Comparison of ENCODE assay signal across 13 cellular contexts in genomic region chr4:4857001-4857808, GRCh38. TPM values are rescaled to one million over a fixed set of nuclear protein-coding genes. Genes with fewer than 3 reads are reported as not detected.
DNase-seq lines count a peak whose midpoint lies in the region; ATAC-seq, FAIRE-seq and TF ChIP-seq lines count a peak whose summit lies in the region.
"Had no signal": no experiment of that assay in that cellular context is flagged by ENCODE, and none has a peak within 500 bp of the region (broad histone marks: within the 10 kb centered on the region; RNA-seq: fewer than 3 reads in every experiment).

No MANE protein-coding gene starts in this region.

- peaks cover 34% of the 10 kb centered on the region for H3K4me1 ChIP-seq in neuron (ENCODE audit: insufficient read depth, low read length)
- H3K4me1 ChIP-seq in kidney (ENCODE audit: control insufficient read depth in 1 of 2, insufficient read depth in 1 of 2, low read depth in 1 of 2, low read length in 2 of 2), result peaks cover 12 to 16% of the 10 kb centered on the region in 2 donors

- H3K4me1 Mint-ChIP-seq in CD4-positive, alpha-beta T cell (ENCODE audit: low read depth), result peaks cover 60% of the 10 kb centered on the region
- peaks cover 38 to 41% of the 10 kb centered on the region in 2 donors for H3K4me1 Mint-ChIP-seq in effector memory CD8-positive, alpha-beta T cell (ENCODE audit: low read depth in 2 of 2)

- H3K9me3 Mint-ChIP-seq in CD4-positive, alpha-beta T cell, result no peaks in the 10 kb centered on the region
- no peaks in the 10 kb centered on the region for H3K9me3 Mint-ChIP-seq in effector memory CD8-positive, alpha-beta T cell

- H3K4me3 Mint-ChIP-seq in CD4-positive, alpha-beta T cell, result peak overlapping the region; percentile 68
- peak overlapping the region; percentile 50 to 51 for H3K4me3 Mint-ChIP-seq in effector memory CD8-positive, alpha-beta T cell

- POLR2A ChIA-PET in CD4-positive, alpha-beta T cell (lab: Charles Lee), result no interaction called here

- peaks cover 92% of the 10 kb centered on the region for H3K27me3 ChIP-seq in CD4-positive, alpha-beta T cell (ENCODE audit: control insufficient read depth, insufficient read depth, low read length)
- H3K27me3 ChIP-seq in neuron (ENCODE audit: insufficient read depth, low read length), result peaks cover 89% of the 10 kb centered on the region

- H2AFZ ChIP-seq in neuron (ENCODE audit: low read depth, low read length), result no peak overlapping the region

- FAIRE-seq in GM19239 (lab: Jason Lieb, UNC) (peak; percentile 11), kidney (lab: Jason Lieb, UNC) (no peak)
- FAIRE-seq: GM18507 had no signal

- H3K27ac Mint-ChIP-seq in CD4-positive, alpha-beta T cell, result no peak overlapping the region
- H3K27ac Mint-ChIP-seq in effector memory CD8-positive, alpha-beta T cell, result no peak overlapping the region

- H3K27ac ChIP-seq in CD4-positive, alpha-beta T cell (ENCODE audit: low read depth, low read length), result no peak overlapping the region
- no peak overlapping the region for H3K27ac ChIP-seq in kidney (ENCODE audit: low read depth in 2 of 2, low read length in 2 of 2)
- H3K27ac ChIP-seq: brain microvascular endothelial cell, KMS-11, RWPE1 had no signal

- ATAC-seq in CD4-positive, alpha-beta T cell (ENCODE audit: poor library complexity), result no peak
- ATAC-seq in effector memory CD8-positive, alpha-beta T cell (replicated peaks), result no peak
- ATAC-seq in HG03378 (IDR thresholded peaks at IDR 0.05; ENCODE audit: unreplicated experiment), result no peak

- no peak for TF ChIP-seq CTCF in CD4-positive, alpha-beta T cell (IDR thresholded peaks at IDR 0.05)
- TF ChIP-seq CTCF in kidney (IDR thresholded peaks at IDR 0.05; ENCODE audit: borderline replicate concordance, extremely low read depth, insufficient read depth), result no peak

- H3K36me3 Mint-ChIP-seq in CD4-positive, alpha-beta T cell (ENCODE audit: low read depth), result no peaks in the 10 kb centered on the region
- H3K36me3 Mint-ChIP-seq in effector memory CD8-positive, alpha-beta T cell (ENCODE audit: insufficient read depth), result peaks cover 13% of the 10 kb centered on the region

- H3K27me3 Mint-ChIP-seq in CD4-positive, alpha-beta T cell, result peaks cover 87% of the 10 kb centered on the region
- H3K27me3 Mint-ChIP-seq in effector memory CD8-positive, alpha-beta T cell, result peaks cover 79 to 94% of the 10 kb centered on the region in 2 donors

- CTCF ChIA-PET in CD4-positive, alpha-beta T cell (lab: Charles Lee), result no interaction called here

- H3K9ac ChIP-seq in kidney (ENCODE audit: low read length in 2 of 2), result no peak overlapping the region
- H3K9ac ChIP-seq: KMS-11 had no signal

- H3K36me3 ChIP-seq in neuron (ENCODE audit: insufficient read depth, low read length) (no peaks in the 10 kb centered on the region), kidney (ENCODE audit: control insufficient read depth in 1 of 2, insufficient read depth in 2 of 2, low read length in 2 of 2) (no peaks in the 10 kb centered on the region)
- H3K36me3 ChIP-seq: brain microvascular endothelial cell had no signal

- no peaks in the 10 kb centered on the region for H3K9me3 ChIP-seq in CD4-positive, alpha-beta T cell (ENCODE audit: control insufficient read depth, low read length)
- H3K9me3 ChIP-seq in neuron (ENCODE audit: low read length), result peaks cover 3% of the 10 kb centered on the region
- H3K9me3 ChIP-seq in kidney (ENCODE audit: control insufficient read depth in 1 of 2, low read length in 2 of 2), result no peaks in the 10 kb centered on the region

- no peak for DNase-seq in CD4-positive, alpha-beta T cell
- no peak for DNase-seq in GM19239 (ENCODE audit: insufficient read length, low spot score)
- no peak for DNase-seq in effector memory CD8-positive, alpha-beta T cell
- no peak for DNase-seq in kidney
- no peak for DNase-seq in NCI-H2107 (lab: John Stamatoyannopoulos, UW)
- no peak for DNase-seq in SW480 (ENCODE audit: low spot score)
- DNase-seq: activated CD4-positive, alpha-beta T cell treated with anti-CD3 and anti-CD28 coated beads for 1 hour; brain microvascular endothelial cell had no signal

- intact Hi-C loops in CD4-positive, alpha-beta T cell (cut with DNase I, micrococcal nuclease), result no loop called here
- intact Hi-C loops in kidney (cut with DNase I), result no loop called here

- H3K4me3 ChIP-seq in neuron (ENCODE audit: low read length) (peak overlapping the region; percentile 26), kidney (ENCODE audit: low read length in 2 of 2) (no peak overlapping the region)

RNA-seq across cellular contexts. Expression of gene MSX1, which starts 2.3 kb away (rescaled TPM):
- total RNA-seq in CD4-positive, alpha-beta T cell, result not detected
- 2.3 TPM for total RNA-seq in kidney
- polyA plus RNA-seq in kidney (ENCODE audit: insufficient read depth, low read depth, low replicate concordance), result 3.0 TPM
